ENCODE assay signal across 27 cellular contexts in genomic region chr19:53182202-53182601, GRCh38. TPM values are rescaled to one million over a fixed set of nuclear protein-coding genes. Genes with fewer than 3 reads are reported as not detected.
DNase-seq lines count a peak whose midpoint lies in the region; ATAC-seq and TF ChIP-seq lines count a peak whose summit lies in the region.
"Had no signal": no experiment of that assay in that cellular context is flagged by ENCODE, and none has a peak within 500 bp of the region (broad histone marks: within the 10 kb centered on the region; RNA-seq: fewer than 3 reads in every experiment).

No MANE protein-coding gene starts in this region.

- H3K27ac ChIP-seq in brain microvascular endothelial cell: peak overlapping the region; percentile 98
- H3K27ac ChIP-seq: BLaER1 treated with 17β-estradiol and CSF1 and Interleukin-3, amounts not matched to agents 10 nM and 100 nM; neutrophil; thyroid gland had no signal

- TF ChIP-seq CTCF in brain microvascular endothelial cell (IDR thresholded peaks at IDR 0.05; ENCODE audit: low read depth, low read length, missing control alignments): no peak

- no peak for ATAC-seq in GM19397 (IDR thresholded peaks at IDR 0.05; ENCODE audit: unreplicated experiment)
- ATAC-seq: esophagus mucosa; HCT116; stimulated activated naive CD8-positive, alpha-beta T cell treated with anti-CD3 and anti-CD28 coated beads, Interleukin-15, Interleukin-2, amounts not matched to agents 100 U/mL and 50 U/mL, for 24 hours had no signal

- DNase-seq in Caki2 (ENCODE audit: low read depth) (peak; percentile 73), LHCN-M2 (ENCODE audit: low read depth) (peak; percentile 49), brain microvascular endothelial cell (peak; percentile 94), non-pigmented ciliary epithelial cell (ENCODE audit: low read depth) (peak; percentile 76), iPS-NIHi7 (ENCODE audit: extremely low spot score) (no peak), putamen (ENCODE audit: low spot score) (no peak), cardiac septum (ENCODE audit: low spot score) (no peak)
- DNase-seq: activated naive CD4-positive, alpha-beta T cell treated with anti-CD3 and anti-CD28 coated beads, Interleukin-2, amount 10 ng/mL, durations not matched to agents 7 days and 5 days; activated T-cell treated with anti-CD3 and anti-CD28 coated beads, Interleukin-2, amount 50 U/mL, for 48 hours; cerebellar nuclear complex; effector CD4-positive, alpha-beta T cell; GDM1; kidney glomerular epithelial cell; NCI-H1092 treated with DMSO at 0.1 percent for 48 hours; NCI-H2029; NCI-H226; OCI-M1; SHP77 treated with DMSO at 0.1 percent for 48 hours; stimulated activated CD4-positive, alpha-beta T cell treated with anti-CD3 and anti-CD28 coated beads, Interleukin-4, amount 100 ng/mL, for 4 hours; stimulated activated naive CD8-positive, alpha-beta T cell treated with anti-CD3 and anti-CD28 coated beads, Interleukin-15, Interleukin-2, amounts not matched to agents 100 U/mL and 50 U/mL, for 24 hours; thyroid gland had no signal

- in situ Hi-C loops in Caki2 (cut with HindIII; ENCODE audit: low pct_unique_long_range_greater_than_20kb, low sequenced_read_pairs): no loop called here
- in situ Hi-C loops in brain microvascular endothelial cell (cut with HindIII; ENCODE audit: low pct_ligation_motif_present, low sequenced_read_pairs): no loop called here

- intact Hi-C loops in cardiac septum (cut with DNase I): no loop called here

- no peak overlapping the region for H3K4me3 ChIP-seq in brain microvascular endothelial cell (ENCODE audit: low read depth, low read length)
- H3K4me3 ChIP-seq: BLaER1 treated with 17β-estradiol and CSF1 and Interleukin-3, amounts not matched to agents 10 nM and 100 nM; thyroid gland had no signal

- no peaks in the 10 kb centered on the region for H3K27me3 ChIP-seq in brain microvascular endothelial cell (replicated peaks)
- H3K27me3 ChIP-seq: BLaER1 treated with 17β-estradiol and CSF1 and Interleukin-3, amounts not matched to agents 10 nM and 100 nM; neutrophil; thyroid gland had no signal

- peaks cover 3% of the 10 kb centered on the region for H3K36me3 ChIP-seq in brain microvascular endothelial cell (replicated peaks)
- H3K36me3 ChIP-seq: neutrophil had no signal

RNA-seq across cellular contexts. Expression of gene ZNF665, which starts 11.0 kb away (rescaled TPM):
- total RNA-seq in Caki2 (2014; rRNA removed; shearing (Covaris generic); ENCODE audit: low replicate concordance): not detected in 2 replicates
- total RNA-seq in LHCN-M2 (2014; rRNA removed): 0.11 TPM in 1 of 2 replicates, not detected in the other
- polyA plus RNA-seq in LHCN-M2 (2012): 0.06 TPM
- 1.3 TPM for total RNA-seq in cardiac septum
- total RNA-seq: HT1080 had no signal

RNA-seq across cellular contexts. Expression of gene ZNF347, which starts 23.3 kb away (rescaled TPM):
- total RNA-seq in Caki2 (2014; rRNA removed; shearing (Covaris generic); ENCODE audit: low replicate concordance): 0.54 and 5.2 TPM in 2 replicates
- total RNA-seq in LHCN-M2 (2014; rRNA removed): 4.2 and 5.6 TPM in 2 replicates
- 2.1 TPM for polyA plus RNA-seq in LHCN-M2 (2012)
- 7.7 TPM for total RNA-seq in cardiac septum

RNA-seq across cellular contexts. Expression of gene ZNF415, which starts 49.5 kb away (rescaled TPM):
- total RNA-seq in Caki2 (2014; rRNA removed; shearing (Covaris generic); ENCODE audit: low replicate concordance): not detected in 2 replicates
- total RNA-seq in LHCN-M2 (2014; rRNA removed) (2.4 and 2.9 TPM in 2 replicates), cardiac septum (20.9 TPM)
- 2.0 TPM for polyA plus RNA-seq in LHCN-M2 (2012)
- total RNA-seq: HT1080 had no signal

Comparison
In these comparisons a context has a peak if more than half of its experiments do, and no peak if none do; other contexts are left out.
1. DNase-seq: peak in Caki2 (single experiment), LHCN-M2 (single experiment), brain microvascular endothelial cell (single experiment) and non-pigmented ciliary epithelial cell (single experiment); none in iPS-NIHi7 (single experiment), putamen (single experiment) and cardiac septum (single experiment).